Comparison of ENCODE assay signal across 1 cellular context in the genomic region with DNA sequence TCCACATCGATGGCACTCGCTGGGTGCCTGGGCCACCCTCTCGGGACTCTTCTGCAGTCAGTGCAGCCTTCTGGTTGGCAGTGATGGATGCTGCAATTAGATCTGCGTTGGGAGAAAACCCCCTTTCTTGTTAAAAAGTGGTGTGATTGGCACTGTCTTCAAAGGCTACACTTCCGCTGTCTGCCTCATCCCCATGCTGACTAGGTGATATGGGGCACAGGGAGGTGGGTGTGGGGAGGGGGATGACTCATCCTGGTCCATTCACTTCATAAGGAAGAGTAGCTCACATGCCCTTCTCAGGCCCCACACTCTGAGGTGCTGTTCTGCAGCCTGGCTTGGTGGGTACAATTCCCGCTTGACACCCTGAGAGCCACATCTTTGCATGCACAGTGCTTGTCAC.
TF ChIP-seq lines count a peak whose summit lies in the region.

No MANE protein-coding gene starts in this region.

TF ChIP-seq in K562, 482 proteins besides CTCF, POLR2A, EP300 and RAD21 (continued from another document):
- TF ChIP-seq JUND (IDR thresholded peaks at IDR 0.05; ENCODE audit: borderline replicate concordance, low read depth, low read length), result peak; percentile 61; the same call in 1 of the 2 replicates
- TF ChIP-seq JUND (tag; IDR thresholded peaks at IDR 0.05; ENCODE audit: borderline replicate concordance, low read depth, low read length), result peak; percentile 23; the same call in 1 of the 3 replicates
- TF ChIP-seq, protein P1, sequence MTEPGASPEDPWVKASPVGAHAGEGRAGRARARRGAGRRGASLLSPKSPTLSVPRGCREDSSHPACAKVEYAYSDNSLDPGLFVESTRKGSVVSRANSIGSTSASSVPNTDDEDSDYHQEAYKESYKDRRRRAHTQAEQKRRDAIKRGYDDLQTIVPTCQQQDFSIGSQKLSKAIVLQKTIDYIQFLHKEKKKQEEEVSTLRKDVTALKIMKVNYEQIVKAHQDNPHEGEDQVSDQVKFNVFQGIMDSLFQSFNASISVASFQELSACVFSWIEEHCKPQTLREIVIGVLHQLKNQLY (CRISPR knock-in tag; conservative IDR thresholded peaks at IDR 0.05), result no peak
- TF ChIP-seq, protein P2, sequence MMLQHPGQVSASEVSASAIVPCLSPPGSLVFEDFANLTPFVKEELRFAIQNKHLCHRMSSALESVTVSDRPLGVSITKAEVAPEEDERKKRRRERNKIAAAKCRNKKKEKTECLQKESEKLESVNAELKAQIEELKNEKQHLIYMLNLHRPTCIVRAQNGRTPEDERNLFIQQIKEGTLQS (IDR thresholded peaks at IDR 0.05), result peak; percentile 70
- TF ChIP-seq, protein P2 (CRISPR knock-in tag; conservative IDR thresholded peaks at IDR 0.05), result no peak
- TF ChIP-seq, protein P3, sequence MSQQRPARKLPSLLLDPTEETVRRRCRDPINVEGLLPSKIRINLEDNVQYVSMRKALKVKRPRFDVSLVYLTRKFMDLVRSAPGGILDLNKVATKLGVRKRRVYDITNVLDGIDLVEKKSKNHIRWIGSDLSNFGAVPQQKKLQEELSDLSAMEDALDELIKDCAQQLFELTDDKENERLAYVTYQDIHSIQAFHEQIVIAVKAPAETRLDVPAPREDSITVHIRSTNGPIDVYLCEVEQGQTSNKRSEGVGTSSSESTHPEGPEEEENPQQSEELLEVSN (IDR thresholded peaks at IDR 0.05; ENCODE audit: borderline replicate concordance in 1 of 2, extremely low read depth in 1 of 2, insufficient read depth in 1 of 2, insufficient read length in 1 of 2, low read depth in 1 of 2, low read length in 1 of 2, poor library complexity in 1 of 2, severe bottlenecking in 1 of 2), result peak in 1 of 2 experiments; percentile 42
